Comparison of ENCODE assay signal across 23 cellular contexts in the genomic region with DNA sequence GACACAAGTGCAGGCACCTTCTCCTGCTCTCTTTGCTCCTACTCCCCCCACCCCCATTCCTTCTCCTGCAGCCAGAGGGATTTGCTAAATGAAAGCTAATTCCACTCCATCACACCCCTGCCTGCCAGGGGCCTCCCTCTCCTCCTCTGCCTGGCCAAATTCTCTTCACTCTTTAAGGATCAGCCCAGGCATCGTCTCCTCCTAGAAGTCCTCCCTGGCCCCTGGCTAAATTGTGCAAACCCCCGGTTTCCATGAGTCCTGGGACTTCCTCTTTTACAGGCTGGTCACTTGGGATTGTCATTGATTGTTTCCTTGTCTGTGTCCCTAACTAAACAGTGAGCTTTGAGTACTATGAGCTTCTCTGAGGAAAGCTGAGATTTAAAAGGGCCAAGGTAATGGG. TPM values are rescaled to one million over a fixed set of nuclear protein-coding genes. Genes with fewer than 3 reads are reported as not detected.
DNase-seq lines count a peak whose midpoint lies in the region; ATAC-seq, FAIRE-seq and TF ChIP-seq lines count a peak whose summit lies in the region.
"Had no signal": no experiment of that assay in that cellular context is flagged by ENCODE, and none has a peak within 500 bp of the region (broad histone marks: within the 10 kb centered on the region; RNA-seq: fewer than 3 reads in every experiment).

No MANE protein-coding gene starts in this region.

- H4K20me1 ChIP-seq in HepG2 (ENCODE audit: insufficient read depth, low read length) (no peaks in the 10 kb centered on the region), GM12878 (ENCODE audit: control insufficient read depth, insufficient read depth) (no peaks in the 10 kb centered on the region)

- SMC1A ChIA-PET in GM12878 (lab: Charles Lee; ENCODE audit: uncharacterized antibody, unreplicated experiment), result no interaction called here

- ATAC-seq in right lobe of liver (peak; percentile 15 to 51 (median 22)), HepG2 (no peak), GM12878 (no peak), HG02571 (IDR thresholded peaks at IDR 0.05; ENCODE audit: unreplicated experiment) (no peak)
- ATAC-seq: activated T-cell treated with anti-CD3 and anti-CD28 coated beads, Interleukin-2, amount 50 U/mL, for 72 hours; Panc1; stimulated activated naive CD8-positive, alpha-beta T cell treated with anti-CD3 and anti-CD28 coated beads, Interleukin-15, Interleukin-2, amounts not matched to agents 100 U/mL and 50 U/mL, for 24 hours had no signal

- BruUV-seq in HepG2 (replicated peaks; lab: Mats Ljungman, UMichigan), result no TSS peak
- no TSS peak for BruUV-seq in GM12878 (replicated peaks; lab: Mats Ljungman, UMichigan)
- BruUV-seq in Caco-2 (replicated peaks; lab: Mats Ljungman, UMichigan), result no TSS peak

- peaks cover 5% of the 10 kb centered on the region for H3K4me1 Mint-ChIP-seq in Caco-2 (ENCODE audit: low read depth, unreplicated experiment)
- H3K4me1 Mint-ChIP-seq: activated CD4-positive, alpha-beta T cell treated with anti-CD3 and anti-CD28 coated beads, Interleukin-2, amount 10 ng/mL, durations not matched to agents 24 days and 14 days; activated naive CD4-positive, alpha-beta T cell treated with anti-CD3 and anti-CD28 coated beads, Interleukin-2, amount 50 U/mL, for 24 hours; neural progenitor cell had no signal

- CTCF ChIA-PET in HepG2 (lab: Yijun Ruan, JAX; ENCODE audit: low intra/inter-chr PET ratio, low total read pairs), result no interaction called here
- CTCF ChIA-PET in GM12878 (lab: Yijun Ruan, JAX), result interaction anchor here (0.7 kb wide), 1 partner anchor 10 kb away, joined by 4 read pairs; no protein-coding TSS in a partner anchor
- CTCF ChIA-PET in Caco-2 (lab: Charles Lee), result interaction anchor here (2.3 kb wide), 1 partner anchor 10 kb away, joined by 12 read pairs; no protein-coding TSS in a partner anchor

- H3K4me1 ChIP-seq in right lobe of liver (no peaks in the 10 kb centered on the region), HepG2 (ENCODE audit: insufficient read depth, low read length) (no peaks in the 10 kb centered on the region), GM12878 (ENCODE audit: control insufficient read depth, insufficient read depth, low read length) (peaks cover 8% of the 10 kb centered on the region), Caco-2 (no peaks in the 10 kb centered on the region)
- H3K4me1 ChIP-seq: ascending aorta, neural progenitor cell, tibial artery had no signal

- H3K36me3 ChIP-seq in right lobe of liver (no peaks in the 10 kb centered on the region), HepG2 (replicated peaks in 1 of 2; ENCODE audit: control insufficient read depth in 1 of 2, insufficient read depth in 2 of 2, low read length in 2 of 2) (no peaks in the 10 kb centered on the region), GM12878 (ENCODE audit: control insufficient read depth in 2 of 2, insufficient read depth in 2 of 2, low read length in 1 of 2) (no peaks in the 10 kb centered on the region), Caco-2 (ENCODE audit: control insufficient read depth, insufficient read depth, low read length) (no peaks in the 10 kb centered on the region)
- H3K36me3 ChIP-seq: ascending aorta, heart left ventricle, neural progenitor cell, tibial artery had no signal

- H3K9me3 ChIP-seq in right lobe of liver (no peaks in the 10 kb centered on the region), HepG2 (ENCODE audit: low read length) (peaks cover 5% of the 10 kb centered on the region; the same call in 1 of the 2 replicates), GM12878 (replicated peaks; ENCODE audit: control insufficient read depth, insufficient read depth, low read length) (peaks cover 8% of the 10 kb centered on the region; the same call in 2 of the 3 replicates), Caco-2 (peaks cover 3% of the 10 kb centered on the region; the same call in 1 of the 2 replicates)
- H3K9me3 ChIP-seq: ascending aorta had no signal

- no peak overlapping the region for H3K9ac ChIP-seq in HepG2 (ENCODE audit: insufficient read depth, low read depth, low read length)
- no peak overlapping the region for H3K9ac ChIP-seq in GM12878 (ENCODE audit: control insufficient read depth, insufficient read depth, low read length)
- H3K9ac ChIP-seq: neural progenitor cell had no signal

- TF ChIP-seq POLR2A in right lobe of liver (IDR thresholded peaks at IDR 0.05) (no peak), HepG2 (IDR thresholded peaks at IDR 0.05; ENCODE audit: insufficient read depth in 1 of 2, low read depth in 2 of 2, low read length in 2 of 2) (no peak), GM12878 (IDR thresholded peaks at IDR 0.05; ENCODE audit: low read depth, low read length) (no peak)

- H2AFZ ChIP-seq in HepG2 (ENCODE audit: low read length), result no peak overlapping the region
- no peak overlapping the region for H2AFZ ChIP-seq in GM12878 (ENCODE audit: control insufficient read depth, low read depth, low read length)
- H2AFZ ChIP-seq: neural progenitor cell had no signal

- no peaks in the 10 kb centered on the region for H3K36me3 Mint-ChIP-seq in Caco-2 (ENCODE audit: insufficient read depth, unreplicated experiment)
- H3K36me3 Mint-ChIP-seq: activated naive CD4-positive, alpha-beta T cell treated with anti-CD3 and anti-CD28 coated beads, Interleukin-2, amount 50 U/mL, for 24 hours; neural progenitor cell had no signal

- RAD21 ChIA-PET in GM12878 (lab: Charles Lee; ENCODE audit: unreplicated experiment), result no interaction called here

- DNase-seq in right lobe of liver, result no peak
- no peak for DNase-seq in HepG2 (ENCODE audit: low spot score)
- DNase-seq in GM12878 (ENCODE audit: low read depth, low spot score), result no peak
- peak; percentile 21 for DNase-seq in pons (ENCODE audit: low spot score)
- no peak for DNase-seq in hypothalamus (lab: John Stamatoyannopoulos, UW)
- no peak for DNase-seq in activated gamma-delta T cell (lab: John Stamatoyannopoulos, UW)
- DNase-seq in Caco-2, result no peak
- DNase-seq: activated CD4-positive, alpha-beta T cell treated with anti-CD3 and anti-CD28 coated beads, Interleukin-2, amount 10 ng/mL, durations not matched to agents 24 days and 14 days; activated T-cell treated with anti-CD3 and anti-CD28 coated beads, Interleukin-2, amount 50 U/mL, for 72 hours; NCI-H1417; NCI-H446; stimulated activated CD4-positive, alpha-beta T cell treated with anti-CD3 and anti-CD28 coated beads, Interleukin-4, amount 100 ng/mL, for 1 hour; stimulated activated naive CD8-positive, alpha-beta T cell treated with anti-CD3 and anti-CD28 coated beads, Interleukin-15, Interleukin-2, amounts not matched to agents 100 U/mL and 50 U/mL, for 24 hours; T-helper 2 cell had no signal

- TF ChIP-seq RAD21 in HepG2 (CRISPR knock-in tag; IDR thresholded peaks at IDR 0.05), result no peak
- TF ChIP-seq RAD21 in GM12878 (IDR thresholded peaks at IDR 0.05; ENCODE audit: insufficient read depth, low read depth, low read length), result no peak

- H3K9me3 Mint-ChIP-seq in Caco-2 (ENCODE audit: unreplicated experiment), result peaks cover 18% of the 10 kb centered on the region
- H3K9me3 Mint-ChIP-seq: central memory CD8-positive, alpha-beta T cell had no signal

- H3K27me3 ChIP-seq in right lobe of liver (no peaks in the 10 kb centered on the region), HepG2 (ENCODE audit: control insufficient read depth in 1 of 2, insufficient read depth in 2 of 2, low read length in 2 of 2) (peaks cover 8 to 55% of the 10 kb centered on the region in 2 experiments; a peak in 3 of 5 replicates), GM12878 (replicated peaks in 1 of 2; ENCODE audit: control insufficient read depth in 2 of 2, insufficient read depth in 2 of 2, low read length in 1 of 2) (no peaks in the 10 kb centered on the region), Caco-2 (replicated peaks; ENCODE audit: control insufficient read depth, insufficient read depth, low read length) (no peaks in the 10 kb centered on the region)
- H3K27me3 ChIP-seq: ascending aorta, heart left ventricle, neural progenitor cell had no signal

- peak overlapping the region in 1 of 3 donors; percentile 10 for H3K27ac ChIP-seq in right lobe of liver
- H3K27ac ChIP-seq in HepG2 (ENCODE audit: extremely low read length, insufficient read depth, low read length), result no peak overlapping the region
- no peak overlapping the region for H3K27ac ChIP-seq in GM12878 (ENCODE audit: control insufficient read depth, insufficient read depth)
- H3K27ac ChIP-seq: ascending aorta, neural progenitor cell, tibial artery had no signal

- H3K27me3 Mint-ChIP-seq in Caco-2 (ENCODE audit: insufficient read depth, unreplicated experiment), result peaks cover 3% of the 10 kb centered on the region

- H3K27ac Mint-ChIP-seq in Caco-2 (ENCODE audit: unreplicated experiment), result no peak overlapping the region
- H3K27ac Mint-ChIP-seq: activated CD4-positive, alpha-beta T cell treated with anti-CD3 and anti-CD28 coated beads, Interleukin-2, amount 10 ng/mL, durations not matched to agents 24 days and 14 days; activated naive CD4-positive, alpha-beta T cell treated with anti-CD3 and anti-CD28 coated beads, Interleukin-2, amount 50 U/mL, for 24 hours; activated T-cell treated with anti-CD3 and anti-CD28 coated beads, Interleukin-2, amount 50 U/mL, for 72 hours; neural progenitor cell had no signal

- intact Hi-C loops in right lobe of liver (cut with DNase I), result no loop called here
- intact Hi-C loops in HepG2 (cut with micrococcal nuclease; ENCODE audit: unreplicated experiment), result no loop called here
- intact Hi-C loops in GM12878 (cut with micrococcal nuclease; ENCODE audit: unreplicated experiment), result no loop called here
- intact Hi-C loops in Caco-2 (cut with micrococcal nuclease; ENCODE audit: unreplicated experiment), result no loop called here

- TF ChIP-seq CTCF in right lobe of liver (IDR thresholded peaks at IDR 0.05) (no peak), HepG2 (CRISPR knock-in tag; IDR thresholded peaks at IDR 0.05) (no peak), GM12878 (IDR thresholded peaks at IDR 0.05 in 2 of 3, conservative IDR thresholded peaks at IDR 0.05 in 1 of 3; ENCODE audit: control insufficient read depth in 2 of 3, extremely low read depth in 1 of 3, insufficient read depth in 1 of 3, low read depth in 3 of 3, low read length in 3 of 3) (no peak), Caco-2 (IDR thresholded peaks at IDR 0.05; ENCODE audit: insufficient read depth in 1 of 2, low read depth in 1 of 2, low read length in 1 of 2, severe bottlenecking in 1 of 2, unreplicated experiment in 1 of 2) (no peak)

- H3K4me3 ChIP-seq in right lobe of liver, result no peak overlapping the region
- H3K4me3 ChIP-seq in HepG2 (replicated peaks in 1 of 3; ENCODE audit: insufficient read depth in 1 of 3, low read depth in 2 of 3, low read length in 3 of 3), result no peak overlapping the region
- H3K4me3 ChIP-seq in GM12878, result no peak overlapping the region
- H3K4me3 ChIP-seq in Caco-2 (ENCODE audit: low read depth, low read length), result no peak overlapping the region
- H3K4me3 ChIP-seq: ascending aorta, heart left ventricle, neural progenitor cell, tibial artery had no signal

- H3K79me2 ChIP-seq in HepG2 (ENCODE audit: insufficient read depth, low read length), result no peaks in the 10 kb centered on the region
- H3K79me2 ChIP-seq in GM12878 (ENCODE audit: control insufficient read depth, insufficient read depth, low read length), result no peaks in the 10 kb centered on the region

- WGBS in right lobe of liver (ENCODE audit: insufficient coverage, low coverage, low lambda C conversion rate, missing lambda C conversion rate), result 7% methylated on average over 2 of the region's 2 CpGs
- WGBS in HepG2 (ENCODE audit: low lambda C conversion rate), result 9% methylated on average over 2 of the region's 2 CpGs
- 21% methylated on average over 2 of the region's 2 CpGs for WGBS in GM12878 (ENCODE audit: insufficient coverage, insufficient replicate concordance, low lambda C conversion rate, missing lambda C conversion rate)

- no peak overlapping the region for H3K4me3 Mint-ChIP-seq in Caco-2 (ENCODE audit: unreplicated experiment)
- H3K4me3 Mint-ChIP-seq: activated CD4-positive, alpha-beta T cell treated with anti-CD3 and anti-CD28 coated beads, Interleukin-2, amount 10 ng/mL, durations not matched to agents 24 days and 14 days; activated naive CD4-positive, alpha-beta T cell treated with anti-CD3 and anti-CD28 coated beads, Interleukin-2, amount 50 U/mL, for 24 hours; activated T-cell treated with anti-CD3 and anti-CD28 coated beads, Interleukin-2, amount 50 U/mL, for 72 hours; central memory CD8-positive, alpha-beta T cell; neural progenitor cell had no signal

- H3K4me2 ChIP-seq in HepG2 (ENCODE audit: low read depth, low read length) (no peak overlapping the region), GM12878 (ENCODE audit: control insufficient read depth, insufficient read depth) (no peak overlapping the region)
- H3K4me2 ChIP-seq: neural progenitor cell had no signal

- TF ChIP-seq EP300 in HepG2 (IDR thresholded peaks at IDR 0.05; ENCODE audit: low read depth in 2 of 2, low read length in 2 of 2), result no peak
- no peak for TF ChIP-seq EP300 in HepG2 (CRISPR knock-in tag; IDR thresholded peaks at IDR 0.05; ENCODE audit: borderline replicate concordance)
- no peak for TF ChIP-seq EP300 in GM12878 (IDR thresholded peaks at IDR 0.05; ENCODE audit: borderline replicate concordance in 1 of 2, control insufficient read depth in 1 of 2, low read depth in 2 of 2, low read length in 2 of 2)

- POLR2A ChIA-PET in HepG2 (lab: Yijun Ruan, JAX), result no interaction called here
- POLR2A ChIA-PET in GM12878 (lab: Charles Lee), result no interaction called here
- POLR2A ChIA-PET in Caco-2 (lab: Charles Lee), result no interaction called here

- FAIRE-seq in HepG2 (lab: Jason Lieb, UNC) (no peak), GM12878 (lab: Jason Lieb, UNC) (no peak)
- FAIRE-seq: D721Med had no signal

- in situ Hi-C loops in HepG2 (cut with HindIII; ENCODE audit: extremely low pct_ligation_motif_present, low pct_unique_long_range_greater_than_20kb), result loop anchor here (10.0 kb wide), 1 partner anchor 238 kb away; no protein-coding TSS in a partner anchor
- in situ Hi-C loops in GM12878 (cut with MboI), result no loop called here

RNA-seq across cellular contexts. Expression of a gene that starts 8.7 kb away (rescaled TPM):
- total RNA-seq in right lobe of liver, result 1 to 10 TPM in 5 of 6 experiments, under 1 TPM in 1; 0.93 to 3.5 (median 2.3) TPM
- 0.18 and 0.20 TPM in 2 replicates for total RNA-seq in HepG2 (2016; rRNA removed; fragmentation: Illumina TruSeq; extraction: Trizol)
- total RNA-seq in HepG2 (2016; cell fraction: cytosol; rRNA removed; fragmentation: Illumina TruSeq; extraction: Trizol; ENCODE audit: low read depth), result not detected in 2 replicates
- not detected in 2 replicates for total RNA-seq in HepG2 (2016; cell fraction: insoluble cytoplasmic fraction; rRNA removed; fragmentation: Illumina TruSeq; extraction: Trizol)
- total RNA-seq in HepG2 (2016; cell fraction: membrane; rRNA removed; fragmentation: Illumina TruSeq; extraction: Trizol), result not detected in 2 replicates
- not detected in 2 replicates for total RNA-seq in HepG2 (2016; cell fraction: nucleus; rRNA removed; fragmentation: Illumina TruSeq; extraction: Trizol)
- 0.37 and 0.42 TPM in 2 replicates for polyA plus RNA-seq in HepG2 (2011; rRNA removed)
- polyA plus RNA-seq in HepG2 (2011; cell fraction: cytosol; rRNA removed), result 0.35 and 0.46 TPM in 2 replicates
- polyA plus RNA-seq in HepG2 (2011; cell fraction: nucleus; rRNA removed), result 0.33 and 0.34 TPM in 2 replicates
- 0.15 and 0.24 TPM in 2 replicates for polyA plus RNA-seq in HepG2 (2012)
- polyA plus RNA-seq in HepG2 (2016; cell fraction: cytosol; fragmentation: Illumina TruSeq; extraction: Trizol; ENCODE audit: low read depth), result not detected in 2 replicates
- not detected in 2 replicates for polyA plus RNA-seq in HepG2 (2016; cell fraction: insoluble cytoplasmic fraction; fragmentation: Illumina TruSeq; extraction: Trizol; ENCODE audit: low read depth)
- polyA plus RNA-seq in HepG2 (2016; cell fraction: membrane; fragmentation: Illumina TruSeq; extraction: Trizol; ENCODE audit: low read depth), result 0.11 TPM in 1 of 2 replicates, not detected in the other
- polyA plus RNA-seq in HepG2 (2016; cell fraction: nucleus; fragmentation: Illumina TruSeq; extraction: Trizol; ENCODE audit: insufficient read depth, low read depth), result not detected in 2 replicates
- 2.2 and 7.6 TPM in 2 replicates for polyA minus RNA-seq in HepG2 (2011; rRNA and poly(A)+ RNA removed; ENCODE audit: low replicate concordance)
- polyA minus RNA-seq in HepG2 (2011; cell fraction: cytosol; rRNA and poly(A)+ RNA removed), result 0.49 TPM in 1 of 2 replicates, not detected in the other
- polyA minus RNA-seq in HepG2 (2011; cell fraction: nucleus; rRNA and poly(A)+ RNA removed), result 0.12 and 0.52 TPM in 2 replicates
- 0.37 and 0.42 TPM in 2 replicates for total RNA-seq in GM12878 (2013; cell fraction: nucleolus; rRNA removed)
- not detected in 2 replicates for total RNA-seq in GM12878 (2014; rRNA removed)
- total RNA-seq in GM12878 (2014; rRNA removed; fragmentation: Illumina TruSeq; extraction: Trizol), result not detected in 2 replicates
- total RNA-seq in GM12878 (2021), result 0.15 TPM in 1 of 2 replicates, not detected in the other
- not detected for polyA plus RNA-seq in GM12878 (2011; ENCODE audit: low read depth)
- 0.04 and 0.05 TPM in 2 replicates for polyA plus RNA-seq in GM12878 (2011; rRNA removed)
- polyA plus RNA-seq in GM12878 (2011; cell fraction: cytosol; rRNA removed), result 0.03 TPM in 2 replicates
- polyA plus RNA-seq in GM12878 (2011; cell fraction: nucleus; rRNA removed), result 0.09 and 1.5 TPM in 2 replicates
- polyA plus RNA-seq in GM12878 (2012), result 0.07 and 0.14 TPM in 2 replicates
- polyA plus RNA-seq in GM12878 (2014; fragmentation: Illumina TruSeq; extraction: Trizol), result 0.33 TPM in 1 of 2 replicates, not detected in the other
- under 1 TPM in 1 of 2 experiments, not detected in 1; 0.03 TPM for polyA plus RNA-seq in GM12878 (2014; fragmentation: Nextera tagmentation; extraction: Ambion mirVana)
- polyA plus RNA-seq in GM12878 (2014; rRNA removed), result not detected in 2 replicates
- not detected for polyA plus RNA-seq in GM12878 (2016; fragmentation: Nextera tagmentation; extraction: Ambion mirVana)
- not detected in 2 replicates for polyA minus RNA-seq in GM12878 (2011; rRNA and poly(A)+ RNA removed)
- not detected in 2 replicates for polyA minus RNA-seq in GM12878 (2011; cell fraction: cytosol; rRNA and poly(A)+ RNA removed)
- 0.29 TPM in 1 of 2 replicates, not detected in the other for polyA minus RNA-seq in GM12878 (2011; cell fraction: nucleus; rRNA and poly(A)+ RNA removed)
- 0.23 TPM in 1 of 2 replicates, not detected in the other for total RNA-seq in Caco-2 (2022)

RNA-seq across cellular contexts. Expression of a gene that starts 31.8 kb away (rescaled TPM):
- total RNA-seq in right lobe of liver, result 10 to 100 TPM; 13.2 to 48.0 (median 24.9) TPM
- total RNA-seq in HepG2 (2016; rRNA removed; fragmentation: Illumina TruSeq; extraction: Trizol), result 10.1 and 14.9 TPM in 2 replicates
- total RNA-seq in HepG2 (2016; cell fraction: cytosol; rRNA removed; fragmentation: Illumina TruSeq; extraction: Trizol; ENCODE audit: low read depth), result 1.8 and 3.0 TPM in 2 replicates
- 7.9 and 17.3 TPM in 2 replicates for total RNA-seq in HepG2 (2016; cell fraction: insoluble cytoplasmic fraction; rRNA removed; fragmentation: Illumina TruSeq; extraction: Trizol)
- total RNA-seq in HepG2 (2016; cell fraction: membrane; rRNA removed; fragmentation: Illumina TruSeq; extraction: Trizol), result 5.6 and 6.2 TPM in 2 replicates
- total RNA-seq in HepG2 (2016; cell fraction: nucleus; rRNA removed; fragmentation: Illumina TruSeq; extraction: Trizol), result 22.7 and 23.6 TPM in 2 replicates
- polyA plus RNA-seq in HepG2 (2011; rRNA removed), result 21.8 and 27.0 TPM in 2 replicates
- polyA plus RNA-seq in HepG2 (2011; cell fraction: cytosol; rRNA removed), result 12.1 and 19.8 TPM in 2 replicates
- 113 and 146 TPM in 2 replicates for polyA plus RNA-seq in HepG2 (2011; cell fraction: nucleus; rRNA removed)
- polyA plus RNA-seq in HepG2 (2012), result 12.2 and 22.6 TPM in 2 replicates
- 1.3 and 1.5 TPM in 2 replicates for polyA plus RNA-seq in HepG2 (2016; cell fraction: cytosol; fragmentation: Illumina TruSeq; extraction: Trizol; ENCODE audit: low read depth)
- polyA plus RNA-seq in HepG2 (2016; cell fraction: insoluble cytoplasmic fraction; fragmentation: Illumina TruSeq; extraction: Trizol; ENCODE audit: low read depth), result 6.1 and 6.6 TPM in 2 replicates
- 2.1 and 2.8 TPM in 2 replicates for polyA plus RNA-seq in HepG2 (2016; cell fraction: membrane; fragmentation: Illumina TruSeq; extraction: Trizol; ENCODE audit: low read depth)
- 26.5 and 29.7 TPM in 2 replicates for polyA plus RNA-seq in HepG2 (2016; cell fraction: nucleus; fragmentation: Illumina TruSeq; extraction: Trizol; ENCODE audit: insufficient read depth, low read depth)
- polyA minus RNA-seq in HepG2 (2011; rRNA and poly(A)+ RNA removed; ENCODE audit: low replicate concordance), result 12.4 and 67.5 TPM in 2 replicates
- polyA minus RNA-seq in HepG2 (2011; cell fraction: cytosol; rRNA and poly(A)+ RNA removed), result 18.2 and 19.5 TPM in 2 replicates
- polyA minus RNA-seq in HepG2 (2011; cell fraction: nucleus; rRNA and poly(A)+ RNA removed), result 76.5 and 77.0 TPM in 2 replicates
- 199 and 223 TPM in 2 replicates for total RNA-seq in GM12878 (2013; cell fraction: nucleolus; rRNA removed)
- 30.4 and 33.1 TPM in 2 replicates for total RNA-seq in GM12878 (2014; rRNA removed)
- 14.6 and 15.4 TPM in 2 replicates for total RNA-seq in GM12878 (2014; rRNA removed; fragmentation: Illumina TruSeq; extraction: Trizol)
- 39.6 and 47.0 TPM in 2 replicates for total RNA-seq in GM12878 (2021)
- 11.1 TPM for polyA plus RNA-seq in GM12878 (2011; ENCODE audit: low read depth)
- 13.0 and 19.8 TPM in 2 replicates for polyA plus RNA-seq in GM12878 (2011; rRNA removed)
- 23.9 and 42.0 TPM in 2 replicates for polyA plus RNA-seq in GM12878 (2011; cell fraction: cytosol; rRNA removed)
- 186 and 189 TPM in 2 replicates for polyA plus RNA-seq in GM12878 (2011; cell fraction: nucleus; rRNA removed)
- polyA plus RNA-seq in GM12878 (2012), result 21.8 and 26.5 TPM in 2 replicates
- 2.6 and 7.4 TPM in 2 replicates for polyA plus RNA-seq in GM12878 (2014; fragmentation: Illumina TruSeq; extraction: Trizol)
- polyA plus RNA-seq in GM12878 (2014; fragmentation: Nextera tagmentation; extraction: Ambion mirVana), result under 1 TPM; 0.19 to 0.62 TPM
- polyA plus RNA-seq in GM12878 (2014; rRNA removed), result 28.4 and 31.8 TPM in 2 replicates
- polyA plus RNA-seq in GM12878 (2016; fragmentation: Nextera tagmentation; extraction: Ambion mirVana), result 10 to 100 TPM; 17.0 to 19.8 TPM
- polyA minus RNA-seq in GM12878 (2011; rRNA and poly(A)+ RNA removed), result 23.7 and 77.3 TPM in 2 replicates
- polyA minus RNA-seq in GM12878 (2011; cell fraction: cytosol; rRNA and poly(A)+ RNA removed), result 22.4 and 33.3 TPM in 2 replicates
- polyA minus RNA-seq in GM12878 (2011; cell fraction: nucleus; rRNA and poly(A)+ RNA removed), result 101 and 153 TPM in 2 replicates
- 17.2 and 18.6 TPM in 2 replicates for total RNA-seq in Caco-2 (2022)

Comparison
In these comparisons a context has a peak if more than half of its experiments do, and no peak if none do; other contexts are left out.
1. ATAC-seq: peak in right lobe of liver (4 of 4); none in HepG2 (single experiment), GM12878 (single experiment) and HG02571 (single experiment).